ENCODE assay signal across 8 cellular contexts in the genomic region with DNA sequence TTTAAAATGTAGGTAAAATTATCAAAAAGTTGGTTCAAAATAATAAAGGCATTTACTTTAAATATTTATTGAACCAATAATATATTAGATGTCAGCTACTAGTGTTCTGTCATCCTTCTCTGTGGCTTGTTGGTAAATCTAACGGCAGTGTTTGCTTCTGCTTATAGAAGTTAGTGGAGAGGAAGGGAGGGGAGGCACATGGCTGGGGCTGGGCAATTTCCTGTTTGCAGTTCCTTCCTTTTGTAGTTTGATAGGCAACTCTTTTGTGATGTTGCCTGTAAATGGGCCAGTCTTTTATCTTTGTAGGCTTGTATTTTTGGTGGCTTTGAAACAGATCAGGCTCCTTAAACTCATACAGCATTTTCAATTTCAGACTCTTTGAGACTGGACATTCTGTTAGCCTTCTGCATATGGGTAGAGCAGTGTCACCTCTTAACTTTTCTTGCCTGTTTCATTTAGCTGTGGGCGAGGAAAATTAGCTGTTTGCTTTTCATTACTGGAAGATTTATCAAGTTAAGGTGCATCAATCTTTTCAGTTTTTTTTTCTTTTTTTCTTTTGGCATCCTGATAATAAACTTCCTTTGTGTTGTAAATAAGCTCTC. TPM values are rescaled to one million over a fixed set of nuclear protein-coding genes. Genes with fewer than 3 reads are reported as not detected.
DNase-seq lines count a peak whose midpoint lies in the region; ATAC-seq and TF ChIP-seq lines count a peak whose summit lies in the region.

No MANE protein-coding gene starts in this region.

- H3K4me1 ChIP-seq in neuronal stem cell (ENCODE audit: control insufficient read depth in 2 of 2, insufficient read depth in 1 of 2, low read depth in 1 of 2, low read length in 2 of 2), result peaks cover 4 to 14% of the 10 kb centered on the region in 2 donors

- DNase-seq in GM12864 (ENCODE audit: low read depth) (peak; percentile 33), dermis blood vessel endothelial cell (peak; percentile 63), neuronal stem cell (ENCODE audit: low spot score) (no peak), DMS 273 (lab: John Stamatoyannopoulos, UW; ENCODE audit: unreplicated experiment) (no peak)

- H3K79me1 ChIP-seq in neuronal stem cell (ENCODE audit: low read depth, low read length), result peaks cover 3% of the 10 kb centered on the region

- H3K27me3 ChIP-seq in neuronal stem cell (ENCODE audit: control insufficient read depth in 3 of 3, insufficient read depth in 3 of 3, low read depth in 1 of 3, low read length in 3 of 3), result no peaks in the 10 kb centered on the region

- H2BK15ac ChIP-seq in neuronal stem cell (ENCODE audit: low read length), result no peak overlapping the region

- no peak overlapping the region for H3K4ac ChIP-seq in neuronal stem cell (ENCODE audit: low read length)

- TF ChIP-seq CTCF in GM12864 (IDR thresholded peaks at IDR 0.05; ENCODE audit: low read depth, low read length, missing control alignments), result no peak

- peaks cover 62% of the 10 kb centered on the region for H3K4me1 Mint-ChIP-seq in T-helper 1 cell treated with Interleukin-12 subunit alpha and Interleukin-12 subunit beta and Interleukin-4 antibody, amounts not matched to agents 30 μg/mL and 1 μg/mL, for 36 hours (ENCODE audit: low read depth)

- peak; percentile 86 for ATAC-seq in HG03139 (IDR thresholded peaks at IDR 0.05; ENCODE audit: unreplicated experiment)
- no peak for ATAC-seq in HG02623 (IDR thresholded peaks at IDR 0.05; ENCODE audit: unreplicated experiment)
- no peak for ATAC-seq in HG02571 (IDR thresholded peaks at IDR 0.05; ENCODE audit: unreplicated experiment)

- WGBS in neuronal stem cell (ENCODE audit: extremely low coverage in 2 of 2, insufficient read length in 2 of 2, insufficient replicate concordance in 1 of 2), 2 donors, result no CpG with 5 or more reads among the region's 2 CpGs

- no peak overlapping the region for H3K4me2 ChIP-seq in neuronal stem cell (ENCODE audit: insufficient read depth, low read length, poor library complexity, severe bottlenecking)

- peaks cover 5% of the 10 kb centered on the region for H3K9me3 Mint-ChIP-seq in T-helper 1 cell treated with Interleukin-12 subunit alpha and Interleukin-12 subunit beta and Interleukin-4 antibody, amounts not matched to agents 30 μg/mL and 1 μg/mL, for 36 hours

- no peak overlapping the region for H3K27ac ChIP-seq in neuronal stem cell (replicated peaks; ENCODE audit: low read length)

- no peak overlapping the region for H2BK120ac ChIP-seq in neuronal stem cell (ENCODE audit: low read depth, low read length)

- H3K23ac ChIP-seq in neuronal stem cell (ENCODE audit: low read depth, low read length, poor library complexity), result no peak overlapping the region

- H3K9ac ChIP-seq in neuronal stem cell (ENCODE audit: low read depth, low read length, poor library complexity), result no peak overlapping the region

- no peak overlapping the region for H3K18ac ChIP-seq in neuronal stem cell (ENCODE audit: low read length)

- H3K4me3 Mint-ChIP-seq in T-helper 1 cell treated with Interleukin-12 subunit alpha and Interleukin-12 subunit beta and Interleukin-4 antibody, amounts not matched to agents 30 μg/mL and 1 μg/mL, for 36 hours, result peak overlapping the region; percentile 75

- no peak overlapping the region for H4K91ac ChIP-seq in neuronal stem cell (ENCODE audit: low read depth, low read length, poor library complexity)

- no peaks in the 10 kb centered on the region for H3K27me3 Mint-ChIP-seq in T-helper 1 cell treated with Interleukin-12 subunit alpha and Interleukin-12 subunit beta and Interleukin-4 antibody, amounts not matched to agents 30 μg/mL and 1 μg/mL, for 36 hours (ENCODE audit: low read depth)

- H4K8ac ChIP-seq in neuronal stem cell (ENCODE audit: low read depth, low read length), result no peak overlapping the region

- H3K14ac ChIP-seq in neuronal stem cell (ENCODE audit: low read length), result no peak overlapping the region

- H2BK5ac ChIP-seq in neuronal stem cell (ENCODE audit: low read length), result no peak overlapping the region

- no peak overlapping the region for H3K4me3 ChIP-seq in GM12864 (ENCODE audit: low read depth, low read length)
- H3K4me3 ChIP-seq in neuronal stem cell (ENCODE audit: low read length in 2 of 2), result no peak overlapping the region

- H2BK12ac ChIP-seq in neuronal stem cell (ENCODE audit: low read length), result no peak overlapping the region

- peak overlapping the region; percentile 86 for H3K27ac Mint-ChIP-seq in T-helper 1 cell treated with Interleukin-12 subunit alpha and Interleukin-12 subunit beta and Interleukin-4 antibody, amounts not matched to agents 30 μg/mL and 1 μg/mL, for 36 hours

- H3K9me3 ChIP-seq in neuronal stem cell (replicated peaks in 1 of 2; ENCODE audit: control insufficient read depth in 2 of 2, insufficient read depth in 1 of 2, low read depth in 1 of 2, low read length in 2 of 2), result no peaks in the 10 kb centered on the region

- H3K36me3 Mint-ChIP-seq in T-helper 1 cell treated with Interleukin-12 subunit alpha and Interleukin-12 subunit beta and Interleukin-4 antibody, amounts not matched to agents 30 μg/mL and 1 μg/mL, for 36 hours (ENCODE audit: low read depth), result peaks cover 43% of the 10 kb centered on the region

- H3K36me3 ChIP-seq in neuronal stem cell (replicated peaks in 1 of 2; ENCODE audit: control insufficient read depth in 2 of 2, insufficient read depth in 2 of 2, low read length in 2 of 2), result peaks cover 0 to 12% of the 10 kb centered on the region in 2 donors

- peak overlapping the region; percentile 21 for H2AFZ ChIP-seq in neuronal stem cell (ENCODE audit: low read length)

- no peak overlapping the region for H2AK5ac ChIP-seq in neuronal stem cell (ENCODE audit: low read depth, low read length)

RNA-seq across cellular contexts. Expression of gene CDC14A, which starts 48.1 kb away (rescaled TPM):
- 13.1 and 20.6 TPM in 2 replicates for total RNA-seq in dermis blood vessel endothelial cell
- polyA plus RNA-seq in neuronal stem cell (2013, experiment 1 of 2), result 12.9 TPM
- polyA plus RNA-seq in neuronal stem cell (2013, experiment 2 of 2), result 12.9 TPM

Comparison
In these comparisons a context has a peak if more than half of its experiments do, and no peak if none do; other contexts are left out.
1. DNase-seq: peak in GM12864 (single experiment) and dermis blood vessel endothelial cell (single experiment); none in neuronal stem cell (single experiment) and DMS 273 (single experiment).